In the genomic region with DNA sequence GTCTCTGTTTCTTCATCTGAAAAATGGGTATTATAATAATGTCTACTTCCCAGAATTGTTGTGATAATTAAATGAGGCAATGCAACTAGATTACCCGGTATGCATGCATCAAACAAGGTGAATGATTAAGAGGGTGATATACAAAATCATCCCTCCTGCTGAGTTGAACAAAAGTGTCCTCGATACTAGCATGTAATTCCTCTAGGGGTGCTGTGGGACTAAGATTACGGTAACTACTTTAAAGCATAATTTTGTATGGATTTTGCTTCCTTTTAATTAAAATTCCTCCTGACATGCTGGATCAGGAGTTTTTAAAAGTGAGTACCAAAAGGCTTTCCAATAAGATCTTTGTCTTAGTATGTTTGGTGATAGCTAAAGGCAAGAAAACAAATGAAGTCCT, we compare ENCODE assay signal across 26 cellular contexts.
DNase-seq lines count a peak whose midpoint lies in the region; ATAC-seq and TF ChIP-seq lines count a peak whose summit lies in the region.
"Had no signal": no experiment of that assay in that cellular context is flagged by ENCODE, and none has a peak within 500 bp of the region (broad histone marks: within the 10 kb centered on the region; RNA-seq: fewer than 3 reads in every experiment).

No MANE protein-coding gene starts in this region.

- H3K4me1 ChIP-seq in BE2C (no peaks in the 10 kb centered on the region; the same call in 1 of the 2 replicates), GM23338 (ENCODE audit: insufficient read depth) (peaks cover 18% of the 10 kb centered on the region), OCI-LY7 (ENCODE audit: insufficient read depth, low read length, poor library complexity, severe bottlenecking) (no peaks in the 10 kb centered on the region), left lung (no peaks in the 10 kb centered on the region)
- H3K4me1 ChIP-seq: body of pancreas had no signal

- H3K36me3 Mint-ChIP-seq in GM23338 (ENCODE audit: low read depth) = no peaks in the 10 kb centered on the region
- no peaks in the 10 kb centered on the region for H3K36me3 Mint-ChIP-seq in activated naive CD4-positive, alpha-beta T cell treated with anti-CD3 and anti-CD28 coated beads for 36 hours (ENCODE audit: low read depth)
- H3K36me3 Mint-ChIP-seq: CD4-positive, alpha-beta memory T cell; mesothelial cell of epicardium; natural killer cell; stimulated activated naive B cell treated with anti-CD40 and anti-IgM and Interleukin-4, amounts not matched to agents 10 μg/mL and 1 μg/mL and 100 μg/mL, for 72 hours had no signal

- DNase-seq in BE2C = no peak
- peak; percentile 34 for DNase-seq in GM23338 (ENCODE audit: low spot score)
- peak; percentile 5 for DNase-seq in OCI-LY7 (ENCODE audit: low spot score)
- DNase-seq in epithelial cell of proximal tubule (ENCODE audit: low read depth) = no peak
- no peak for DNase-seq in NCI-H1105 treated with DMSO at 0.1 percent for 48 hours (lab: John Stamatoyannopoulos, UW)
- no peak for DNase-seq in left lung
- no peak for DNase-seq in activated naive CD4-positive, alpha-beta T cell treated with anti-CD3 and anti-CD28 coated beads for 36 hours
- DNase-seq: activated CD4-positive, alpha-beta T cell treated with anti-CD3 and anti-CD28 coated beads, Interleukin-2, amount 50 U/mL, for 1 hour; activated CD8-positive, alpha-beta memory T cell treated with anti-CD3 and anti-CD28 coated beads, Interleukin-2, amount 50 U/mL, for 4 hours; body of pancreas; CD4-positive, alpha-beta memory T cell; effector memory CD8-positive, alpha-beta T cell; glutamatergic neuron; GM23248; KG1; left colon; natural killer cell; NCI-H1105; NCI-H2081 treated with DMSO at 0.1 percent for 48 hours; SHP77; stimulated activated CD4-positive, alpha-beta T cell treated with anti-CD3 and anti-CD28 coated beads, Interleukin-2, amount 100 ng/mL, for 24 hours; stimulated activated naive B cell treated with anti-CD40 and anti-IgM and Interleukin-4, amounts not matched to agents 10 μg/mL and 1 μg/mL and 100 μg/mL, for 72 hours; T-helper 1 cell had no signal

- intact Hi-C loops in OCI-LY7 (cut with micrococcal nuclease; ENCODE audit: unreplicated experiment) (no loop called here), left lung (cut with DNase I) (no loop called here)
- intact Hi-C loops in activated naive CD4-positive, alpha-beta T cell treated with anti-CD3 and anti-CD28 coated beads for 36 hours (cut with micrococcal nuclease) = no loop called here

- H2AFZ ChIP-seq in GM23338 (no peak overlapping the region), OCI-LY7 (ENCODE audit: low read length) (no peak overlapping the region)
- H2AFZ ChIP-seq: GM23248 had no signal

- H3K79me2 ChIP-seq in GM23338 (replicated peaks; ENCODE audit: insufficient read depth) (no peaks in the 10 kb centered on the region), OCI-LY7 (ENCODE audit: insufficient read depth, low read depth, low read length) (no peaks in the 10 kb centered on the region)

- no peak overlapping the region for H3K4me3 Mint-ChIP-seq in GM23338
- H3K4me3 Mint-ChIP-seq in activated naive CD4-positive, alpha-beta T cell treated with anti-CD3 and anti-CD28 coated beads for 36 hours = no peak overlapping the region
- H3K4me3 Mint-ChIP-seq: CD4-positive, alpha-beta memory T cell; effector memory CD8-positive, alpha-beta T cell; mesothelial cell of epicardium; natural killer cell; stimulated activated naive B cell treated with anti-CD40 and anti-IgM and Interleukin-4, amounts not matched to agents 10 μg/mL and 1 μg/mL and 100 μg/mL, for 72 hours had no signal

- H3K36me3 ChIP-seq in BE2C (no peaks in the 10 kb centered on the region), GM23338 (ENCODE audit: insufficient read depth) (no peaks in the 10 kb centered on the region), OCI-LY7 (ENCODE audit: insufficient read depth, low read length) (no peaks in the 10 kb centered on the region), left lung (no peaks in the 10 kb centered on the region)
- H3K36me3 ChIP-seq: thoracic aorta had no signal

- H4K20me1 ChIP-seq in GM23338 (replicated peaks; ENCODE audit: insufficient read depth) = no peaks in the 10 kb centered on the region
- no peaks in the 10 kb centered on the region for H4K20me1 ChIP-seq in OCI-LY7 (ENCODE audit: insufficient read depth, low read length)

- H3K9me3 Mint-ChIP-seq in GM23338 = no peaks in the 10 kb centered on the region
- H3K9me3 Mint-ChIP-seq in activated naive CD4-positive, alpha-beta T cell treated with anti-CD3 and anti-CD28 coated beads for 36 hours = no peaks in the 10 kb centered on the region
- H3K9me3 Mint-ChIP-seq: mesothelial cell of epicardium; stimulated activated naive B cell treated with anti-CD40 and anti-IgM and Interleukin-4, amounts not matched to agents 10 μg/mL and 1 μg/mL and 100 μg/mL, for 72 hours had no signal

- H3K4me1 Mint-ChIP-seq in GM23338 = peaks cover 25% of the 10 kb centered on the region
- no peaks in the 10 kb centered on the region for H3K4me1 Mint-ChIP-seq in activated naive CD4-positive, alpha-beta T cell treated with anti-CD3 and anti-CD28 coated beads for 36 hours (ENCODE audit: low read depth)
- H3K4me1 Mint-ChIP-seq: CD4-positive, alpha-beta memory T cell; mesothelial cell of epicardium; natural killer cell; stimulated activated naive B cell treated with anti-CD40 and anti-IgM and Interleukin-4, amounts not matched to agents 10 μg/mL and 1 μg/mL and 100 μg/mL, for 72 hours had no signal

- no TSS peak for BruUV-seq in OCI-LY7 (replicated peaks; lab: Mats Ljungman, UMichigan)

- H3K4me3 ChIP-seq in BE2C (ENCODE audit: low read depth, low read length) = no peak overlapping the region
- H3K4me3 ChIP-seq in GM23338 = no peak overlapping the region
- H3K4me3 ChIP-seq in OCI-LY7 (ENCODE audit: low read depth, low read length, poor library complexity, severe bottlenecking) = no peak overlapping the region
- H3K4me3 ChIP-seq in epithelial cell of proximal tubule (ENCODE audit: low read depth, low read length) = no peak overlapping the region
- H3K4me3 ChIP-seq in left lung = no peak overlapping the region
- H3K4me3 ChIP-seq: body of pancreas, GM23248, thoracic aorta had no signal

- TF ChIP-seq CTCF in BE2C (IDR thresholded peaks at IDR 0.05; ENCODE audit: low read depth, low read length) (peak; percentile 34), GM23338 (conservative IDR thresholded peaks at IDR 0.05; ENCODE audit: low read depth in 2 of 2) (peak; percentile 33 to 51), OCI-LY7 (conservative IDR thresholded peaks at IDR 0.05; ENCODE audit: low read length) (peak; percentile 67), epithelial cell of proximal tubule (conservative IDR thresholded peaks at IDR 0.05; ENCODE audit: low read depth, low read length) (peak; percentile 20), left lung (IDR thresholded peaks at IDR 0.05) (no peak)

- H3F3A ChIP-seq in GM23338 (replicated peaks; ENCODE audit: low read depth) = no peaks in the 10 kb centered on the region

- no peaks in the 10 kb centered on the region for H3K27me3 Mint-ChIP-seq in GM23338 (ENCODE audit: insufficient read depth, low read depth, poor library complexity)
- peaks cover 2% of the 10 kb centered on the region for H3K27me3 Mint-ChIP-seq in activated naive CD4-positive, alpha-beta T cell treated with anti-CD3 and anti-CD28 coated beads for 36 hours (ENCODE audit: low read depth)

- CTCF ChIA-PET in OCI-LY7 (lab: Charles Lee; ENCODE audit: unreplicated experiment) = no interaction called here
- CTCF ChIA-PET in activated naive CD4-positive, alpha-beta T cell treated with anti-CD3 and anti-CD28 coated beads for 36 hours (lab: Charles Lee) = interaction anchor here (1.0 kb wide), 1 partner anchor 187 kb away, joined by 3 read pairs; no protein-coding TSS in a partner anchor

- ATAC-seq in GM23338 (no peak), left lung (no peak), HG03460 (IDR thresholded peaks at IDR 0.05; ENCODE audit: unreplicated experiment) (no peak)
- ATAC-seq: body of pancreas; effector memory CD8-positive, alpha-beta T cell; left colon; natural killer cell; stimulated activated naive B cell treated with anti-CD40 and anti-IgM and Interleukin-4, amounts not matched to agents 10 μg/mL and 1 μg/mL and 100 μg/mL, for 72 hours had no signal

- H3K27me3 ChIP-seq in BE2C (no peaks in the 10 kb centered on the region), GM23338 (ENCODE audit: insufficient read depth) (no peaks in the 10 kb centered on the region), left lung (no peaks in the 10 kb centered on the region)
- H3K27me3 ChIP-seq: body of pancreas had no signal

- no peaks in the 10 kb centered on the region for H3K9me2 ChIP-seq in GM23338 (ENCODE audit: insufficient read depth)
- no peaks in the 10 kb centered on the region for H3K9me2 ChIP-seq in OCI-LY7 (ENCODE audit: insufficient read depth, low read length)

- H3K9me3 ChIP-seq in BE2C (no peaks in the 10 kb centered on the region), OCI-LY7 (ENCODE audit: low read length) (no peaks in the 10 kb centered on the region), left lung (no peaks in the 10 kb centered on the region)
- H3K9me3 ChIP-seq: body of pancreas, thoracic aorta had no signal

- H3K27ac ChIP-seq in GM23338 (ENCODE audit: low read depth) (no peak overlapping the region), OCI-LY7 (ENCODE audit: low read depth, low read length, poor library complexity, severe bottlenecking) (no peak overlapping the region), left lung (no peak overlapping the region)
- H3K27ac ChIP-seq: body of pancreas, GM23248, thoracic aorta had no signal

- POLR2A ChIA-PET in OCI-LY7 (lab: Charles Lee) = interaction anchor here (2.0 kb wide), 1 partner anchor 10 kb away, joined by 6 read pairs; no protein-coding TSS in a partner anchor

- H3K27ac Mint-ChIP-seq in GM23338 = no peak overlapping the region
- H3K27ac Mint-ChIP-seq in activated naive CD4-positive, alpha-beta T cell treated with anti-CD3 and anti-CD28 coated beads for 36 hours = no peak overlapping the region
- H3K27ac Mint-ChIP-seq: CD4-positive, alpha-beta memory T cell; effector memory CD8-positive, alpha-beta T cell; mesothelial cell of epicardium; natural killer cell; stimulated activated naive B cell treated with anti-CD40 and anti-IgM and Interleukin-4, amounts not matched to agents 10 μg/mL and 1 μg/mL and 100 μg/mL, for 72 hours had no signal

- H3K4me2 ChIP-seq in GM23338 = no peak overlapping the region
- no peak overlapping the region for H3K4me2 ChIP-seq in OCI-LY7 (ENCODE audit: low read length)

Comparison
In these comparisons a context has a peak if more than half of its experiments do, and no peak if none do; other contexts are left out.
1. DNase-seq: peak in GM23338 (single experiment) and OCI-LY7 (single experiment); none in BE2C (single experiment), epithelial cell of proximal tubule (single experiment), NCI-H1105 treated with DMSO at 0.1 percent for 48 hours (single experiment), left lung (0 of 2) and activated naive CD4-positive, alpha-beta T cell treated with anti-CD3 and anti-CD28 coated beads for 36 hours (single experiment).
2. CTCF ChIP-seq: peak in BE2C (single experiment), GM23338 (2 of 2), OCI-LY7 (single experiment) and epithelial cell of proximal tubule (single experiment); none in left lung (0 of 2).